ENCODE assay signal across 22 cellular contexts in the genomic region with DNA sequence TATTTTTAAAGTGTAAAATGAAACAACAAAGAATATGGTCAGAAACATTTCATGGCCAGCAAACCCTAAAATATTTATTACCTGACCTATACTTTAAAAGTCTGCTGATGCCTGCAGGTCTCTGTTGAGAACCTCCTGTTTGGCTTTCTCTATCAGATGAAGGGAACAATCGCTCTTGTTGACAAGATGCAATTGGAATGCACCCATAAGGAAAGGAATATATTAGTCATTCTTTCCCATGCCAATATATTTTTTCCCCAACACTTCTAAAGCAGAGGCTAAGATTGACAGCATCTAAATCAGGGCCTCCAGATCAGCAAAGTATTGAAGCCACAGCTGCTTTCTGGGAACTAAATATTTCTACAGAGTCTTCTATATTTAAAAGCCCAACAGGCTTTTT.
"Had no signal": no experiment of that assay in that cellular context is flagged by ENCODE, and none has a peak within 500 bp of the region (broad histone marks: within the 10 kb centered on the region; RNA-seq: fewer than 3 reads in every experiment).

No MANE protein-coding gene starts in this region.

- H3K36me3 ChIP-seq: esophagus squamous epithelium, gastroesophageal sphincter, left lung, thyroid gland, upper lobe of right lung had no signal

- H3K4me1 Mint-ChIP-seq: natural killer cell had no signal

- H3K4me3 Mint-ChIP-seq: activated CD4-positive, alpha-beta memory T cell treated with anti-CD3 and anti-CD28 coated beads for 36 hours; activated naive CD4-positive, alpha-beta T cell treated with anti-CD3 and anti-CD28 coated beads for 36 hours; activated T-cell treated with anti-CD3 and anti-CD28 coated beads, Interleukin-2, amount 50 U/mL, for 72 hours; natural killer cell; stimulated activated naive CD8-positive, alpha-beta T cell treated with anti-CD3 and anti-CD28 coated beads, Interleukin-15, Interleukin-2, amounts not matched to agents 100 ng/mL and 50 ng/mL, for 24 hours; T-helper 1 cell treated with Interleukin-12 subunit alpha and Interleukin-12 subunit beta and Interleukin-4 antibody, amounts not matched to agents 30 μg/mL and 1 μg/mL, for 36 hours had no signal

- H3K36me3 Mint-ChIP-seq: activated CD4-positive, alpha-beta memory T cell treated with anti-CD3 and anti-CD28 coated beads for 36 hours had no signal

- H3K27ac ChIP-seq: body of pancreas, esophagus squamous epithelium, gastroesophageal sphincter, left lung, thyroid gland, upper lobe of right lung had no signal

- DNase-seq: activated CD4-positive, alpha-beta memory T cell treated with anti-CD3 and anti-CD28 coated beads for 36 hours; activated CD4-positive, alpha-beta T cell treated with anti-CD3 and anti-CD28 coated beads for 48 hours; activated CD4-positive, CD25-positive, alpha-beta regulatory T cell; activated effector memory CD4-positive, alpha-beta T cell treated with Interleukin-2 at 50 U/mL for 16 hours; activated naive CD4-positive, alpha-beta T cell treated with anti-CD3 and anti-CD28 coated beads for 36 hours; activated T-cell treated with anti-CD3 and anti-CD28 coated beads, Interleukin-2, amount 50 U/mL, for 72 hours; amygdala; body of pancreas; effector CD8-positive, alpha-beta T cell; esophagus squamous epithelium; kidney; left lung; midbrain; natural killer cell; substantia nigra; T1000; thyroid gland; upper lobe of right lung had no signal

- H3K27me3 Mint-ChIP-seq: activated CD4-positive, alpha-beta memory T cell treated with anti-CD3 and anti-CD28 coated beads for 36 hours; stimulated activated naive CD8-positive, alpha-beta T cell treated with anti-CD3 and anti-CD28 coated beads, Interleukin-15, Interleukin-2, amounts not matched to agents 100 ng/mL and 50 ng/mL, for 24 hours had no signal

- H3K4me1 ChIP-seq: body of pancreas, esophagus squamous epithelium, gastroesophageal sphincter, left lung, thyroid gland, upper lobe of right lung had no signal

- H3K27me3 ChIP-seq: body of pancreas, esophagus squamous epithelium, gastroesophageal sphincter, left lung, thyroid gland, upper lobe of right lung had no signal

- H3K9me3 ChIP-seq: body of pancreas, thyroid gland, upper lobe of right lung had no signal

- H3K27ac Mint-ChIP-seq: activated CD4-positive, alpha-beta memory T cell treated with anti-CD3 and anti-CD28 coated beads for 36 hours; activated naive CD4-positive, alpha-beta T cell treated with anti-CD3 and anti-CD28 coated beads for 36 hours; activated T-cell treated with anti-CD3 and anti-CD28 coated beads, Interleukin-2, amount 50 U/mL, for 72 hours; natural killer cell; stimulated activated naive CD8-positive, alpha-beta T cell treated with anti-CD3 and anti-CD28 coated beads, Interleukin-15, Interleukin-2, amounts not matched to agents 100 ng/mL and 50 ng/mL, for 24 hours; T-helper 1 cell treated with Interleukin-12 subunit alpha and Interleukin-12 subunit beta and Interleukin-4 antibody, amounts not matched to agents 30 μg/mL and 1 μg/mL, for 36 hours had no signal

- ATAC-seq: activated T-cell treated with anti-CD3 and anti-CD28 coated beads, Interleukin-2, amount 50 U/mL, for 72 hours; body of pancreas; gastroesophageal sphincter; left lung; natural killer cell; upper lobe of right lung had no signal

- H3K4me3 ChIP-seq: body of pancreas, esophagus squamous epithelium, gastroesophageal sphincter, left lung, lung, thyroid gland, upper lobe of right lung had no signal
